In the genomic region with DNA sequence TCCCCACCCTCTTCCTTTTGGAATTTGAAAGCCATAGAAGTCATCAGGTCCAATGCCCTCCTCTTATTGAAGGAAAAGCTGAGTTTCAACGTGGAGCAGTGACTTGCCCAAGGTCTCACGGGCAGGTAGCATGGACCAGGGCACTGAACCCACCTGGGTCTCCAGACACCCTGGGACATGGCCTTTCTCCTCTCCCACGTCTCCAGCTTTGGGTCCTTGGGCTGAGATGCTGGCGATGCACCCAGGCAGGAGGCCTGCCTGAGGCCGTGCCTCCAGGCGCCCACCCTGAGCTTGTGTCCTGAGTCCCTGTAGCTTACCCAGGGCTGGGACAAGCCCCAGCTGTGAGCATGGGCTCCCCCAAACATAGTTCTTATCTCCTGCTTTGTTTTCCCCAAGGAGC, we compare ENCODE assay signal across 13 cellular contexts. TPM values are rescaled to one million over a fixed set of nuclear protein-coding genes. Genes with fewer than 3 reads are reported as not detected.
DNase-seq lines count a peak whose midpoint lies in the region; ATAC-seq and TF ChIP-seq lines count a peak whose summit lies in the region.
"Had no signal": no experiment of that assay in that cellular context is flagged by ENCODE, and none has a peak within 500 bp of the region (broad histone marks: within the 10 kb centered on the region; RNA-seq: fewer than 3 reads in every experiment).

No MANE protein-coding gene starts in this region.

- H3K4me1 ChIP-seq in vagina = peaks cover 80% of the 10 kb centered on the region

- no peak for DNase-seq in stimulated activated naive CD8-positive, alpha-beta T cell treated with anti-CD3 and anti-CD28 coated beads, Interleukin-15, Interleukin-2, amounts not matched to agents 100 U/mL and 50 U/mL, for 24 hours
- no peak for DNase-seq in caudate nucleus (lab: John Stamatoyannopoulos, UW)
- DNase-seq in neural crest cell (ENCODE audit: low read depth, low spot score) = no peak
- DNase-seq in vagina (ENCODE audit: extremely low spot score in 2 of 2) = no peak
- no peak for DNase-seq in HK-2 (ENCODE audit: unreplicated experiment)
- DNase-seq: NCI-H187, NCI-H69, Right ventricle myocardium superior had no signal

- H3K36me3 Mint-ChIP-seq in stimulated activated naive CD8-positive, alpha-beta T cell treated with anti-CD3 and anti-CD28 coated beads, Interleukin-15, Interleukin-2, amounts not matched to agents 100 ng/mL and 50 ng/mL, for 24 hours (ENCODE audit: low read depth) = peaks cover 7% of the 10 kb centered on the region
- H3K36me3 Mint-ChIP-seq in neural crest cell (ENCODE audit: low read depth) = no peaks in the 10 kb centered on the region
- H3K36me3 Mint-ChIP-seq in stimulated activated memory B cell treated with anti-CD40 and anti-IgM and Interleukin-4, amounts not matched to agents 10 μg/mL and 1 μg/mL and 100 μg/mL, for 72 hours = peaks cover 16% of the 10 kb centered on the region

- H3K27me3 ChIP-seq in vagina = no peaks in the 10 kb centered on the region

- H3K27ac ChIP-seq in caudate nucleus (ENCODE audit: low read depth, low read length) (peak overlapping the region; percentile 97), vagina (peak overlapping the region; percentile 85)

- TF ChIP-seq CTCF in neural crest cell (conservative IDR thresholded peaks at IDR 0.05) = no peak
- TF ChIP-seq CTCF in vagina (IDR thresholded peaks at IDR 0.05) = no peak

- TF ChIP-seq POLR2A in vagina (IDR thresholded peaks at IDR 0.05) = no peak

- peaks cover 0 to 17% of the 10 kb centered on the region in 2 donors for H3K36me3 ChIP-seq in vagina

- H3K9me3 Mint-ChIP-seq in stimulated activated naive CD8-positive, alpha-beta T cell treated with anti-CD3 and anti-CD28 coated beads, Interleukin-15, Interleukin-2, amounts not matched to agents 100 ng/mL and 50 ng/mL, for 24 hours = no peaks in the 10 kb centered on the region
- H3K9me3 Mint-ChIP-seq in neural crest cell = no peaks in the 10 kb centered on the region
- no peaks in the 10 kb centered on the region for H3K9me3 Mint-ChIP-seq in stimulated activated memory B cell treated with anti-CD40 and anti-IgM and Interleukin-4, amounts not matched to agents 10 μg/mL and 1 μg/mL and 100 μg/mL, for 72 hours

- H3K4me3 ChIP-seq in vagina = no peak overlapping the region
- H3K4me3 ChIP-seq: lung had no signal

- intact Hi-C loops in vagina (cut with DNase I) = no loop called here

- peak overlapping the region; percentile 77 for H3K4me3 Mint-ChIP-seq in stimulated activated naive CD8-positive, alpha-beta T cell treated with anti-CD3 and anti-CD28 coated beads, Interleukin-15, Interleukin-2, amounts not matched to agents 100 ng/mL and 50 ng/mL, for 24 hours
- peak overlapping the region; percentile 79 for H3K4me3 Mint-ChIP-seq in neural crest cell
- H3K4me3 Mint-ChIP-seq in stimulated activated memory B cell treated with anti-CD40 and anti-IgM and Interleukin-4, amounts not matched to agents 10 μg/mL and 1 μg/mL and 100 μg/mL, for 72 hours = no peak overlapping the region

- H3K27me3 Mint-ChIP-seq in stimulated activated naive CD8-positive, alpha-beta T cell treated with anti-CD3 and anti-CD28 coated beads, Interleukin-15, Interleukin-2, amounts not matched to agents 100 ng/mL and 50 ng/mL, for 24 hours = no peaks in the 10 kb centered on the region
- no peaks in the 10 kb centered on the region for H3K27me3 Mint-ChIP-seq in neural crest cell (ENCODE audit: low read depth)
- no peaks in the 10 kb centered on the region for H3K27me3 Mint-ChIP-seq in stimulated activated memory B cell treated with anti-CD40 and anti-IgM and Interleukin-4, amounts not matched to agents 10 μg/mL and 1 μg/mL and 100 μg/mL, for 72 hours

- H3K27ac Mint-ChIP-seq in stimulated activated naive CD8-positive, alpha-beta T cell treated with anti-CD3 and anti-CD28 coated beads, Interleukin-15, Interleukin-2, amounts not matched to agents 100 ng/mL and 50 ng/mL, for 24 hours = peak overlapping the region; percentile 63
- H3K27ac Mint-ChIP-seq in neural crest cell (ENCODE audit: unreplicated experiment) = peak overlapping the region; percentile 81
- no peak overlapping the region for H3K27ac Mint-ChIP-seq in stimulated activated memory B cell treated with anti-CD40 and anti-IgM and Interleukin-4, amounts not matched to agents 10 μg/mL and 1 μg/mL and 100 μg/mL, for 72 hours

- peaks cover 96% of the 10 kb centered on the region for H3K4me1 Mint-ChIP-seq in stimulated activated naive CD8-positive, alpha-beta T cell treated with anti-CD3 and anti-CD28 coated beads, Interleukin-15, Interleukin-2, amounts not matched to agents 100 ng/mL and 50 ng/mL, for 24 hours (ENCODE audit: low read depth)
- H3K4me1 Mint-ChIP-seq in neural crest cell = peaks cover 90% of the 10 kb centered on the region
- peaks cover 48% of the 10 kb centered on the region for H3K4me1 Mint-ChIP-seq in stimulated activated memory B cell treated with anti-CD40 and anti-IgM and Interleukin-4, amounts not matched to agents 10 μg/mL and 1 μg/mL and 100 μg/mL, for 72 hours

- no peak for ATAC-seq in stimulated activated naive CD8-positive, alpha-beta T cell treated with anti-CD3 and anti-CD28 coated beads, Interleukin-15, Interleukin-2, amounts not matched to agents 100 U/mL and 50 U/mL, for 24 hours
- no peak for ATAC-seq in stimulated activated memory B cell treated with anti-CD40 and anti-IgM and Interleukin-4, amounts not matched to agents 10 μg/mL and 1 μg/mL and 100 μg/mL, for 72 hours
- ATAC-seq in GM18909 (IDR thresholded peaks at IDR 0.05; ENCODE audit: poor library complexity, unreplicated experiment) = no peak
- ATAC-seq: esophagus mucosa had no signal

- H3K9me3 ChIP-seq in vagina = no peaks in the 10 kb centered on the region

RNA-seq across cellular contexts. Expression of gene LDLRAP1, which starts 21.4 kb away (rescaled TPM):
- total RNA-seq in neural crest cell = 18.8 and 20.7 TPM in 2 replicates
- total RNA-seq in vagina = 22.3 TPM

RNA-seq across cellular contexts. Expression of gene MAN1C1, which starts 51.8 kb away (rescaled TPM):
- total RNA-seq in neural crest cell (19.8 and 22.6 TPM in 2 replicates), vagina (31.4 TPM)
